ENCODE assay signal across 1 cellular context in genomic region chr20:63558804-63559484, GRCh38.
TF ChIP-seq lines count a peak whose summit lies in the region.

No MANE protein-coding gene starts in this region.

TF ChIP-seq in K562, 482 proteins besides CTCF, POLR2A, EP300 and RAD21 (continued from another document):
- TF ChIP-seq, protein P1, sequence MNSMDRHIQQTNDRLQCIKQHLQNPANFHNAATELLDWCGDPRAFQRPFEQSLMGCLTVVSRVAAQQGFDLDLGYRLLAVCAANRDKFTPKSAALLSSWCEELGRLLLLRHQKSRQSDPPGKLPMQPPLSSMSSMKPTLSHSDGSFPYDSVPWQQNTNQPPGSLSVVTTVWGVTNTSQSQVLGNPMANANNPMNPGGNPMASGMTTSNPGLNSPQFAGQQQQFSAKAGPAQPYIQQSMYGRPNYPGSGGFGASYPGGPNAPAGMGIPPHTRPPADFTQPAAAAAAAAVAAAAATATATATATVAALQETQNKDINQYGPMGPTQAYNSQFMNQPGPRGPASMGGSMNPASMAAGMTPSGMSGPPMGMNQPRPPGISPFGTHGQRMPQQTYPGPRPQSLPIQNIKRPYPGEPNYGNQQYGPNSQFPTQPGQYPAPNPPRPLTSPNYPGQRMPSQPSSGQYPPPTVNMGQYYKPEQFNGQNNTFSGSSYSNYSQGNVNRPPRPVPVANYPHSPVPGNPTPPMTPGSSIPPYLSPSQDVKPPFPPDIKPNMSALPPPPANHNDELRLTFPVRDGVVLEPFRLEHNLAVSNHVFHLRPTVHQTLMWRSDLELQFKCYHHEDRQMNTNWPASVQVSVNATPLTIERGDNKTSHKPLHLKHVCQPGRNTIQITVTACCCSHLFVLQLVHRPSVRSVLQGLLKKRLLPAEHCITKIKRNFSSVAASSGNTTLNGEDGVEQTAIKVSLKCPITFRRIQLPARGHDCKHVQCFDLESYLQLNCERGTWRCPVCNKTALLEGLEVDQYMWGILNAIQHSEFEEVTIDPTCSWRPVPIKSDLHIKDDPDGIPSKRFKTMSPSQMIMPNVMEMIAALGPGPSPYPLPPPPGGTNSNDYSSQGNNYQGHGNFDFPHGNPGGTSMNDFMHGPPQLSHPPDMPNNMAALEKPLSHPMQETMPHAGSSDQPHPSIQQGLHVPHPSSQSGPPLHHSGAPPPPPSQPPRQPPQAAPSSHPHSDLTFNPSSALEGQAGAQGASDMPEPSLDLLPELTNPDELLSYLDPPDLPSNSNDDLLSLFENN (IDR thresholded peaks at IDR 0.05; ENCODE audit: low read depth in 2 of 2, low read length in 2 of 2): no peak
- no peak for TF ChIP-seq ZFX (CRISPR knock-in tag; IDR thresholded peaks at IDR 0.05)
- TF ChIP-seq, protein P2, sequence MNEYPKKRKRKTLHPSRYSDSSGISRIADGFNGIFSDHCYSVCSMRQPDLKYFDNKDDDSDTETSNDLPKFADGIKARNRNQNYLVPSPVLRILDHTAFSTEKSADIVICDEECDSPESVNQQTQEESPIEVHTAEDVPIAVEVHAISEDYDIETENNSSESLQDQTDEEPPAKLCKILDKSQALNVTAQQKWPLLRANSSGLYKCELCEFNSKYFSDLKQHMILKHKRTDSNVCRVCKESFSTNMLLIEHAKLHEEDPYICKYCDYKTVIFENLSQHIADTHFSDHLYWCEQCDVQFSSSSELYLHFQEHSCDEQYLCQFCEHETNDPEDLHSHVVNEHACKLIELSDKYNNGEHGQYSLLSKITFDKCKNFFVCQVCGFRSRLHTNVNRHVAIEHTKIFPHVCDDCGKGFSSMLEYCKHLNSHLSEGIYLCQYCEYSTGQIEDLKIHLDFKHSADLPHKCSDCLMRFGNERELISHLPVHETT (CRISPR knock-in tag; conservative IDR thresholded peaks at IDR 0.05 in 1 of 2, IDR thresholded peaks at IDR 0.05 in 1 of 2): no peak
- peak; percentile 51 for TF ChIP-seq NR2C1 (IDR thresholded peaks at IDR 0.05)
- TF ChIP-seq NR2C1 (tag; IDR thresholded peaks at IDR 0.05): 0 out of 2 replicates have a peak, but pooled peaks have one; percentile 31
